14 cellular contexts compared by ENCODE assay signal in the genomic region with DNA sequence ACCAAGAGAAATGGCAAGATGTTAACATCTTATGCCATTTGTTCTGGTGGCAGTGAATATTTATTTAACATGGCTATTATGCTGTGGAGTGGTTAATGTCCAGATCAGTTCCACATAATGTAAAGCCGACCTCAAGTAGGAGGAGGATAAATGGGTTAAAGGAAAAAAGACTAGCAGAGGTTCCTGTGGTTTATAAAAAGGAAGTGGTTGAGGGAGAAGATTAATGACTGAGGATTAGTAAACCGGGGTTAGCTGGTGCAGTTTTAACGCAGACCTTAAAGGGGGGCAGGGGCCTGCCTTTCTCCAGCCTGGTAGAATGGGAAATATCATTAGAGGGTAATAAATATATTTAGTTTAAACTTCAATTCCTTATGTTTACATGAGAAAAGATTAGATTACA.
DNase-seq lines count a peak whose midpoint lies in the region; ATAC-seq and TF ChIP-seq lines count a peak whose summit lies in the region.
"Had no signal": no experiment of that assay in that cellular context is flagged by ENCODE, and none has a peak within 500 bp of the region (broad histone marks: within the 10 kb centered on the region; RNA-seq: fewer than 3 reads in every experiment).

No MANE protein-coding gene starts in this region.

- TF ChIP-seq CTCF in RWPE2 (IDR thresholded peaks at IDR 0.05; ENCODE audit: poor library complexity, severe bottlenecking) (no peak), esophagus squamous epithelium (IDR thresholded peaks at IDR 0.05) (no peak)

- DNase-seq in CMK (ENCODE audit: low read depth), result peak; percentile 36
- peak; percentile 13 for DNase-seq in HT-29 (ENCODE audit: low spot score)
- DNase-seq in RWPE2 (ENCODE audit: low spot score), result no peak
- DNase-seq in iris pigment epithelial cell (ENCODE audit: low read depth), result peak; percentile 67
- no peak for DNase-seq in activated CD4-positive, CD25-positive, alpha-beta regulatory T cell (lab: John Stamatoyannopoulos, UW)
- DNase-seq in AG20443 (ENCODE audit: low spot score), result no peak
- no peak for DNase-seq in esophagus squamous epithelium (lab: John Stamatoyannopoulos, UW)
- DNase-seq: activated CD4-positive, alpha-beta T cell treated with anti-CD3 and anti-CD28 coated beads, Interleukin-2, amount 10 ng/mL, durations not matched to agents 24 days and 14 days; brain microvascular endothelial cell; CD4-positive, alpha-beta memory T cell; nucleus accumbens; spleen had no signal

- no peaks in the 10 kb centered on the region for H3K27me3 ChIP-seq in RWPE2 (ENCODE audit: insufficient read depth, poor library complexity, severe bottlenecking)
- no peaks in the 10 kb centered on the region for H3K27me3 ChIP-seq in esophagus squamous epithelium
- H3K27me3 ChIP-seq: brain microvascular endothelial cell had no signal

- TF ChIP-seq POLR2A in esophagus squamous epithelium (IDR thresholded peaks at IDR 0.05), result no peak

- WGBS in esophagus squamous epithelium, 2 donors, result 16 to 18% methylated on average over 3 of the region's 3 CpGs

- no peaks in the 10 kb centered on the region for H3K9me3 ChIP-seq in RWPE2 (ENCODE audit: severe bottlenecking)
- no peaks in the 10 kb centered on the region for H3K9me3 ChIP-seq in esophagus squamous epithelium
- H3K9me3 ChIP-seq: spleen had no signal

- peak; percentile 24; the same call in 1 of the 3 replicates for ATAC-seq in RWPE2 (ENCODE audit: low read depth)
- ATAC-seq in GM21381 (IDR thresholded peaks at IDR 0.05; ENCODE audit: unreplicated experiment), result no peak

- H3K27ac ChIP-seq in RWPE2 (ENCODE audit: poor library complexity, severe bottlenecking) (peak overlapping the region; percentile 42), esophagus squamous epithelium (no peak overlapping the region)
- H3K27ac ChIP-seq: brain microvascular endothelial cell had no signal

- no peaks in the 10 kb centered on the region for H3K36me3 ChIP-seq in RWPE2 (ENCODE audit: low read depth)
- H3K36me3 ChIP-seq in esophagus squamous epithelium, result no peaks in the 10 kb centered on the region
- H3K36me3 ChIP-seq: brain microvascular endothelial cell, spleen had no signal

- no peak overlapping the region for H3K4me3 ChIP-seq in RWPE2 (ENCODE audit: severe bottlenecking)
- no peak overlapping the region for H3K4me3 ChIP-seq in esophagus squamous epithelium
- H3K4me3 ChIP-seq: lung, spleen had no signal

- H3K4me1 ChIP-seq in RWPE2 (ENCODE audit: insufficient read depth, poor library complexity, severe bottlenecking), result peaks cover 34% of the 10 kb centered on the region
- H3K4me1 ChIP-seq in esophagus squamous epithelium, result peaks cover 0 to 10% (median 0%) of the 10 kb centered on the region in 3 donors

- intact Hi-C loops in esophagus squamous epithelium (cut with DNase I), result no loop called here

Comparison
In these comparisons a context has a peak if more than half of its experiments do, and no peak if none do; other contexts are left out.
1. DNase-seq: peak in CMK (single experiment), HT-29 (single experiment) and iris pigment epithelial cell (single experiment); none in RWPE2 (single experiment), activated CD4-positive, CD25-positive, alpha-beta regulatory T cell (0 of 4), AG20443 (single experiment) and esophagus squamous epithelium (single experiment).